In genomic region chr7:129864042-129864441, GRCh38 we compare ENCODE assay signal across 13 cellular contexts.
DNase-seq lines count a peak whose midpoint lies in the region; ATAC-seq and TF ChIP-seq lines count a peak whose summit lies in the region.
"Had no signal": no experiment of that assay in that cellular context is flagged by ENCODE, and none has a peak within 500 bp of the region (broad histone marks: within the 10 kb centered on the region; RNA-seq: fewer than 3 reads in every experiment).

No MANE protein-coding gene starts in this region.

- H3K27ac Mint-ChIP-seq in activated T-cell treated with anti-CD3 and anti-CD28 coated beads, Interleukin-2, amount 50 U/mL, for 24 hours: no peak overlapping the region

- H3K9me3 ChIP-seq in mammary epithelial cell (replicated peaks; ENCODE audit: insufficient read depth, low read length) (no peaks in the 10 kb centered on the region), right cardiac atrium (ENCODE audit: control insufficient read depth, low read length) (no peaks in the 10 kb centered on the region), thoracic aorta (no peaks in the 10 kb centered on the region)

- CTCF ChIA-PET in mammary epithelial cell (lab: Charles Lee; ENCODE audit: low non-redundant PET): no interaction called here

- H4K20me1 ChIP-seq in mammary epithelial cell (ENCODE audit: insufficient read depth, low read length): no peaks in the 10 kb centered on the region

- H3K4me1 ChIP-seq in mammary epithelial cell (ENCODE audit: insufficient read depth, low read length) (peaks cover 19% of the 10 kb centered on the region), right cardiac atrium (ENCODE audit: control insufficient read depth, insufficient read depth, low read length) (peaks cover 23% of the 10 kb centered on the region), thoracic aorta (ENCODE audit: control insufficient read depth in 1 of 2, low read depth in 2 of 2) (peaks cover 74 to 87% of the 10 kb centered on the region in 2 donors)

- in situ Hi-C loops in mammary epithelial cell (cut with MboI; ENCODE audit: low sequenced_read_pairs in 2 of 2): no loop called here

- H3K9ac ChIP-seq in mammary epithelial cell (ENCODE audit: insufficient read depth, low read length): no peak overlapping the region

- H3K36me3 ChIP-seq in mammary epithelial cell (ENCODE audit: insufficient read depth, low read length) (no peaks in the 10 kb centered on the region), thoracic aorta (no peaks in the 10 kb centered on the region)

- peaks cover 79% of the 10 kb centered on the region for H3K79me2 ChIP-seq in mammary epithelial cell (ENCODE audit: insufficient read depth, low read length)

- no peak overlapping the region for H3K4me3 Mint-ChIP-seq in activated T-cell treated with anti-CD3 and anti-CD28 coated beads, Interleukin-2, amount 50 U/mL, for 24 hours
- H3K4me3 Mint-ChIP-seq: stimulated activated memory B cell treated with anti-CD40 and anti-IgM and Interleukin-4, amounts not matched to agents 10 μg/mL and 1 μg/mL and 100 μg/mL, for 72 hours had no signal

- DNase-seq in NCI-H2029 treated with DMSO at 0.1 percent for 48 hours (lab: John Stamatoyannopoulos, UW): peak; percentile 35
- DNase-seq in mammary epithelial cell: peak; percentile 34
- DNase-seq in right cardiac atrium: peak in 1 of 3 donors; percentile 51
- DNase-seq in thoracic aorta (ENCODE audit: low spot score): peak; percentile 41
- no peak for DNase-seq in activated T-cell treated with anti-CD3 and anti-CD28 coated beads, Interleukin-2, amount 50 U/mL, for 24 hours
- no peak for DNase-seq in HuH-7 (ENCODE audit: low spot score)
- DNase-seq in T1000 (lab: John Stamatoyannopoulos, UW): no peak
- DNase-seq: erythroblast, Karpas-422, kidney, NCI-H2171 treated with DMSO at 0.1 percent for 48 hours had no signal

- H3K4me3 ChIP-seq in mammary epithelial cell (replicated peaks in 1 of 3; ENCODE audit: insufficient read depth in 1 of 3, low read depth in 2 of 3, low read length in 3 of 3) (no peak overlapping the region), right cardiac atrium (ENCODE audit: low read length) (no peak overlapping the region), thoracic aorta (no peak overlapping the region)

- H3K4me1 Mint-ChIP-seq in activated T-cell treated with anti-CD3 and anti-CD28 coated beads, Interleukin-2, amount 50 U/mL, for 24 hours (ENCODE audit: low read depth): peaks cover 61% of the 10 kb centered on the region

- dilution Hi-C loops in mammary epithelial cell (cut with HindIII; ENCODE audit: low sequenced_read_pairs): no loop called here

- H3K27me3 Mint-ChIP-seq in activated T-cell treated with anti-CD3 and anti-CD28 coated beads, Interleukin-2, amount 50 U/mL, for 24 hours: no peaks in the 10 kb centered on the region
- H3K27me3 Mint-ChIP-seq: stimulated activated memory B cell treated with anti-CD40 and anti-IgM and Interleukin-4, amounts not matched to agents 10 μg/mL and 1 μg/mL and 100 μg/mL, for 72 hours had no signal

- peaks cover 6% of the 10 kb centered on the region for H3K36me3 Mint-ChIP-seq in activated T-cell treated with anti-CD3 and anti-CD28 coated beads, Interleukin-2, amount 50 U/mL, for 24 hours (ENCODE audit: low read depth)

- H3K4me2 ChIP-seq in mammary epithelial cell (ENCODE audit: insufficient read depth, low read depth, low read length): peak overlapping the region; percentile 52

- H2AFZ ChIP-seq in mammary epithelial cell (ENCODE audit: low read depth, low read length): no peak overlapping the region

- H3K9me3 Mint-ChIP-seq in activated T-cell treated with anti-CD3 and anti-CD28 coated beads, Interleukin-2, amount 50 U/mL, for 24 hours: peaks cover 2% of the 10 kb centered on the region
- H3K9me3 Mint-ChIP-seq: stimulated activated memory B cell treated with anti-CD40 and anti-IgM and Interleukin-4, amounts not matched to agents 10 μg/mL and 1 μg/mL and 100 μg/mL, for 72 hours had no signal

- intact Hi-C loops in mammary epithelial cell (cut with micrococcal nuclease) (no loop called here), right cardiac atrium (cut with DNase I) (no loop called here)

- H3K27ac ChIP-seq in mammary epithelial cell (ENCODE audit: insufficient read depth, low read depth, low read length) (no peak overlapping the region), right cardiac atrium (ENCODE audit: low read length) (peak overlapping the region; percentile 79), thoracic aorta (peak overlapping the region; percentile 92 to 96)

- 10% methylated on average over 3 of the region's 3 CpGs for WGBS in mammary epithelial cell (ENCODE audit: low coverage, missing lambda C conversion rate)
- WGBS in right cardiac atrium: 20% methylated on average over 3 of the region's 3 CpGs

- no TSS peak for BruUV-seq in mammary epithelial cell (replicated peaks; lab: Mats Ljungman, UMichigan)

- peak; percentile 81 to 90 for ATAC-seq in right cardiac atrium
- peak; percentile 89 for ATAC-seq in thoracic aorta (ENCODE audit: insufficient number of reproducible peaks, low FRiP score, low read depth)
- ATAC-seq in GM21367 (IDR thresholded peaks at IDR 0.05; ENCODE audit: unreplicated experiment): no peak
- ATAC-seq: stimulated activated memory B cell treated with anti-CD40 and anti-IgM and Interleukin-4, amounts not matched to agents 10 μg/mL and 1 μg/mL and 100 μg/mL, for 72 hours had no signal

- H3K27me3 ChIP-seq in mammary epithelial cell (ENCODE audit: insufficient read depth, low read length) (no peaks in the 10 kb centered on the region), right cardiac atrium (ENCODE audit: control insufficient read depth, insufficient read depth) (no peaks in the 10 kb centered on the region), thoracic aorta (replicated peaks; ENCODE audit: insufficient read depth) (no peaks in the 10 kb centered on the region)

- TF ChIP-seq CTCF in mammary epithelial cell (conservative IDR thresholded peaks at IDR 0.05 in 1 of 2, IDR thresholded peaks at IDR 0.05 in 1 of 2; ENCODE audit: extremely low read depth in 1 of 2, insufficient read depth in 1 of 2, low read depth in 1 of 2, low read length in 2 of 2): no peak
- TF ChIP-seq CTCF in thoracic aorta (IDR thresholded peaks at IDR 0.05): no peak

Comparison
In these comparisons a context has a peak if more than half of its experiments do, and no peak if none do; other contexts are left out.
1. DNase-seq: peak in NCI-H2029 treated with DMSO at 0.1 percent for 48 hours (single experiment), mammary epithelial cell (single experiment) and thoracic aorta (single experiment); none in activated T-cell treated with anti-CD3 and anti-CD28 coated beads, Interleukin-2, amount 50 U/mL, for 24 hours (single experiment), HuH-7 (single experiment) and T1000 (single experiment).